ENCODE assay signal across 7 cellular contexts in genomic region chr20:50858525-50858924, GRCh38.
"Had no signal": no experiment of that assay in that cellular context is flagged by ENCODE, and none has a peak within 500 bp of the region (broad histone marks: within the 10 kb centered on the region; RNA-seq: fewer than 3 reads in every experiment).

No MANE protein-coding gene starts in this region.

- DNase-seq: H9, HCEC 1CT, HFFc6, IMR-90, KG1 had no signal

- H2AFZ ChIP-seq: GM23338 had no signal

- H3K4me3 ChIP-seq: GM23338, K562 had no signal

- H3K4me2 ChIP-seq: GM23338 had no signal

- ATAC-seq: GM23338, K562 had no signal
